ENCODE assay signal across 8 cellular contexts in the genomic region with DNA sequence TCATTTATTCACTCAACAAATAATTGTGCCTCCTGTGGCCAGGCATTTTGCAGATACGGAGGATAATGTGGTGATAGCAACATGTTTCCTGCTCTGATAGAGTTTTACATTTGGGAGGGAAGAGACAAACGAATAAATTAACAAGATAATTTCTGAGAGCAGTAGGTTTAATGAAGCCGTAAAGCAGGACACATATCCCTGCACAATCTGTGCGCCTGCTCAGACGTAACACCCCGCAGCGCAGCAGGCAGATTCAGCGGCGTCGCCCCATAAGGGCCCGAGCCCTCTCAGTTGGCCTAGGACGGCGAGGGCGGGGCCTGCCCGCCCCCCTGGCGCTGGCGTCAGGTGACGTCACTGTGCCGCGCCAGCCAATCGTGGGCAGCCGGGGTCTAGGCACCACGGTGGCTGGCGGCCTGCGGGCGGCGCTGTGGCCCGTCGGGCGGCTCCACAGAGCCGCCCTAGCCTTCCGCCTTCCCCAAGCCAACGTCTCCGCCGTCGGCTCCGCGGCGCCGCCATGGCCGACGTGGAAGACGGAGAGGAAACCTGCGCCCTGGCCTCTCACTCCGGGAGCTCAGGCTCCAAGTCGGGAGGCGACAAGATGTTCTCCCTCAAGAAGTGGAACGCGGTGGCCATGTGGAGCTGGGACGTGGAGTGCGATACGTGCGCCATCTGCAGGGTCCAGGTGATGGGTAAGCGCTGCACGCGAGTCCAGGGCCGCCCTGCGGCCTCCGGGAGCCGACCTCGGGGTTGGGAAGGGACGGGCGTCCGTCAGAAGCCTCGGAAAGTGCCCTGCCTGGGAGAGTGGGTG. TPM values are rescaled to one million over a fixed set of nuclear protein-coding genes. Genes with fewer than 3 reads are reported as not detected.
A peak's percentile ranks its signal among the peaks of the same experiment; 100 is the strongest.
DNase-seq lines count a peak whose midpoint lies in the region; ATAC-seq, FAIRE-seq and TF ChIP-seq lines count a peak whose summit lies in the region.

A gene (plus strand): TSS at position 471 of the 808 bp plus-strand sequence. CDS start 44 bp downstream, at position 515.

- peak within 1 kb of the TSS; percentile 99 for H2AFZ ChIP-seq in keratinocyte (ENCODE audit: control insufficient read depth, low read length)

- peaks cover 2% of the 10 kb centered on the region for H3K9me1 ChIP-seq in keratinocyte (ENCODE audit: control insufficient read depth, extremely low read depth, insufficient read depth, low read length)

- FAIRE-seq in keratinocyte (lab: Jason Lieb, UNC), result peak; percentile 36

- TF ChIP-seq CTCF in keratinocyte (optimal IDR thresholded peaks at IDR 0.05 in 1 of 3, IDR thresholded peaks at IDR 0.05 in 1 of 3, conservative IDR thresholded peaks at IDR 0.05 in 1 of 3; ENCODE audit: extremely low read depth in 1 of 3, insufficient read depth in 2 of 3, low read length in 3 of 3), result peak; percentile 80 to 94 (median 84)

- H3K4me3 ChIP-seq in keratinocyte (ENCODE audit: control insufficient read depth in 2 of 3, extremely low read depth in 1 of 3, insufficient read depth in 2 of 3, low read depth in 1 of 3, low read length in 3 of 3), result peak within 1 kb of the TSS; percentile 89 to 99 (median 91)

- peaks cover 0 to 3% of the 10 kb centered on the region in 2 experiments for H3K36me3 ChIP-seq in keratinocyte (ENCODE audit: control insufficient read depth in 2 of 2, extremely low read depth in 1 of 2, insufficient read depth in 2 of 2, low read length in 2 of 2)

- peak within 1 kb of the TSS; percentile 97 for H3K27ac ChIP-seq in keratinocyte (ENCODE audit: control insufficient read depth, insufficient read depth, low read length)

- H3K4me2 ChIP-seq in keratinocyte (ENCODE audit: control insufficient read depth, extremely low read depth, insufficient read depth, low read depth, low read length), result peak within 1 kb of the TSS; percentile 90

- DNase-seq in Ammon's horn (ENCODE audit: low spot score), result peak; percentile 95
- peak; percentile 95 for DNase-seq in NCI-H446 treated with DMSO at 0.1 percent for 48 hours (lab: John Stamatoyannopoulos, UW)
- DNase-seq in cerebellar cortex (ENCODE audit: low spot score), result peak; percentile 95
- peak; percentile 69 for DNase-seq in keratinocyte (ENCODE audit: low read depth, low spot score)
- DNase-seq in stimulated activated CD4-positive, alpha-beta T cell treated with anti-CD3 and anti-CD28 coated beads, Interleukin-15, amount 100 ng/mL, for 1 hour (ENCODE audit: low read depth in 1 of 2, low spot score in 1 of 2), result peak; percentile 94 to 96

- H3K9me3 ChIP-seq in keratinocyte (ENCODE audit: control insufficient read depth, low read depth, low read length), result no peaks in the 10 kb centered on the region

- ATAC-seq in GM19043 (IDR thresholded peaks at IDR 0.05; ENCODE audit: low read depth, unreplicated experiment), result peak; percentile 85
- ATAC-seq in HG03378 (IDR thresholded peaks at IDR 0.05; ENCODE audit: unreplicated experiment), result peak; percentile 89
- ATAC-seq in activated CD4-positive, CD25-positive, alpha-beta regulatory T cell treated with anti-CD3 and anti-CD28 coated beads, Interleukin-2, amount 50 U/mL, for 24 hours, result peak; percentile 95

- no peaks in the 10 kb centered on the region for H3K27me3 ChIP-seq in keratinocyte (ENCODE audit: control insufficient read depth, extremely low read depth, insufficient read depth, low read length)

- H3K9ac ChIP-seq in keratinocyte (ENCODE audit: control insufficient read depth, extremely low read depth, insufficient read depth, low read length), result peak within 1 kb of the TSS; percentile 96

- dilution Hi-C loops in keratinocyte (cut with MboI; ENCODE audit: extremely low pct_ligation_motif_present, low sequenced_read_pairs), result no loop called here

- H3K4me1 ChIP-seq in keratinocyte (ENCODE audit: control insufficient read depth, extremely low read depth, insufficient read depth, low read length), result peaks cover 19% of the 10 kb centered on the region

- peaks cover 8% of the 10 kb centered on the region for H4K20me1 ChIP-seq in keratinocyte (ENCODE audit: control insufficient read depth, extremely low read depth, insufficient read depth, low read length)

- H3K79me2 ChIP-seq in keratinocyte (ENCODE audit: control insufficient read depth, insufficient read depth, low read length), result peaks cover 47% of the 10 kb centered on the region

RNA-seq across cellular contexts. Expression of the gene that starts here (rescaled TPM):
- 91.1 to 105 TPM (median 96.5 TPM) in 3 replicates for polyA plus RNA-seq in keratinocyte
- polyA plus RNA-seq in keratinocyte (2011; ENCODE audit: low read depth), result 41.4 TPM
- polyA plus RNA-seq in keratinocyte (2011; cell fraction: cytosol; rRNA removed), result 105 and 127 TPM in 2 replicates
- polyA plus RNA-seq in keratinocyte (2011; cell fraction: nucleus; rRNA removed), result 33.2 and 42.3 TPM in 2 replicates
- 84.1 and 92.6 TPM in 2 replicates for polyA plus RNA-seq in keratinocyte (2012; ENCODE audit: low replicate concordance)
- 8.1 to 27.5 TPM (median 24.3 TPM) in 3 replicates for polyA minus RNA-seq in keratinocyte
- polyA minus RNA-seq in keratinocyte (2011; cell fraction: cytosol; rRNA and poly(A)+ RNA removed), result 37.6 TPM
- 2.6 and 6.8 TPM in 2 replicates for polyA minus RNA-seq in keratinocyte (2011; cell fraction: nucleus; rRNA and poly(A)+ RNA removed)

Comparison
In these comparisons a context has a peak if more than half of its experiments do, and no peak if none do; other contexts are left out.
1. Peak in every context shown above with its lines: DNase-seq, ATAC-seq, H3K4me3 ChIP-seq and H3K27ac ChIP-seq.